ENCODE assay signal across 26 cellular contexts in the genomic region with DNA sequence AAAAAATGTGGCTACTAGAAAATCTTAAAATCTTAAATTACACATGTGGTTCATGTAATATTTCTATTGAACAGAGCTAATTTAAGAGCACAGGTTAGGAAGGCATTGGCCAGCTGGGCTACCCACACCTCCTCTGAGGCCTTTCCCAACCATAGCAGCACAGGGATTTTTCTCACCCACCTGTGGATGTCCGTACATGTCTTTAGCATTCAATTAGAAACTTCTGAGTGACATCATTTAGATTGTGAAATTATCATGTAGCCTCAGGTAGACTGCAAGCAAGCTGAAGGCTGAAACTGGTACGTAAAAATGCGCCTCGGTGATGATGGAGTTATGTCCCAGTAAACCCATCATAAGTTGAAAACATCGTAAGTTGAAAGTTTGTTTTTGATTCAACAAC.
"Had no signal": no experiment of that assay in that cellular context is flagged by ENCODE, and none has a peak within 500 bp of the region (broad histone marks: within the 10 kb centered on the region; RNA-seq: fewer than 3 reads in every experiment).

No MANE protein-coding gene starts in this region.

- H3K4me3 ChIP-seq: adrenal gland, body of pancreas, coronary artery, dorsolateral prefrontal cortex, gastrocnemius medialis, heart right ventricle had no signal

- H3K9me3 ChIP-seq: adrenal gland, body of pancreas, gastrocnemius medialis, heart right ventricle had no signal

- H3K27me3 ChIP-seq: adrenal gland, body of pancreas, dorsolateral prefrontal cortex, foreskin keratinocyte, gastrocnemius medialis, heart right ventricle had no signal

- H3K4me1 ChIP-seq: foreskin keratinocyte had no signal

- H3K27ac ChIP-seq: adrenal gland, body of pancreas, coronary artery, foreskin keratinocyte, heart right ventricle had no signal

- ATAC-seq: activated CD4-positive, alpha-beta T cell treated with anti-CD3 and anti-CD28 coated beads for 36 hours; activated CD8-positive, alpha-beta memory T cell treated with anti-CD3 and anti-CD28 coated beads, Interleukin-2, amount 10 ng/mL, durations not matched to agents 7 days and 5 days; activated CD8-positive, alpha-beta T cell treated with anti-CD3 and anti-CD28 coated beads, Interleukin-2, amount 10 ng/mL, durations not matched to agents 7 days and 5 days; activated naive CD8-positive, alpha-beta T cell treated with anti-CD3 and anti-CD28 coated beads, Interleukin-2, amount 50 U/mL, for 24 hours; body of pancreas; foreskin keratinocyte; gastrocnemius medialis; heart right ventricle had no signal

- DNase-seq: activated CD4-positive, alpha-beta memory T cell treated with anti-CD3 and anti-CD28 coated beads for 36 hours; activated CD4-positive, alpha-beta T cell treated with anti-CD3 and anti-CD28 coated beads for 36 hours; activated CD4-positive, alpha-beta T cell treated with anti-CD3 and anti-CD28 coated beads, Interleukin-2, amount 10 ng/mL, durations not matched to agents 24 days and 14 days; activated CD4-positive, CD25-positive, alpha-beta regulatory T cell; activated CD4-positive, CD25-positive, alpha-beta regulatory T cell treated with anti-CD3 and anti-CD28 coated beads, Interleukin-2, amount 50 U/mL, for 72 hours; activated CD8-positive, alpha-beta memory T cell treated with anti-CD3 and anti-CD28 coated beads, Interleukin-2, amount 10 ng/mL, durations not matched to agents 7 days and 5 days; activated CD8-positive, alpha-beta memory T cell treated with anti-CD3 and anti-CD28 coated beads, Interleukin-2, amount 50 U/mL, for 4 hours; activated CD8-positive, alpha-beta T cell treated with anti-CD3 and anti-CD28 coated beads, Interleukin-2, amount 10 ng/mL, durations not matched to agents 7 days and 5 days; activated effector memory CD4-positive, alpha-beta T cell treated with anti-CD3 and anti-CD28 coated beads, Interleukin-2, amount 50 U/mL, for 16 hours; activated naive CD4-positive, alpha-beta T cell treated with anti-CD3 and anti-CD28 coated beads for 36 hours; activated naive CD8-positive, alpha-beta T cell treated with anti-CD3 and anti-CD28 coated beads for 36 hours; activated naive CD8-positive, alpha-beta T cell treated with anti-CD3 and anti-CD28 coated beads, Interleukin-2, amount 50 U/mL, for 24 hours; activated T-cell treated with anti-CD3 and anti-CD28 coated beads, Interleukin-2, amount 50 U/mL, for 1 hour; activated T-cell treated with anti-CD3 and anti-CD28 coated beads, Interleukin-2, amount 50 U/mL, for 48 hours; adrenal gland; amygdala; aorta; body of pancreas; dorsolateral prefrontal cortex; effector memory CD4-positive, alpha-beta T cell; endodermal cell; gastrocnemius medialis; heart right ventricle; T-helper 2 cell had no signal
